12 cellular contexts compared by ENCODE assay signal in the genomic region with DNA sequence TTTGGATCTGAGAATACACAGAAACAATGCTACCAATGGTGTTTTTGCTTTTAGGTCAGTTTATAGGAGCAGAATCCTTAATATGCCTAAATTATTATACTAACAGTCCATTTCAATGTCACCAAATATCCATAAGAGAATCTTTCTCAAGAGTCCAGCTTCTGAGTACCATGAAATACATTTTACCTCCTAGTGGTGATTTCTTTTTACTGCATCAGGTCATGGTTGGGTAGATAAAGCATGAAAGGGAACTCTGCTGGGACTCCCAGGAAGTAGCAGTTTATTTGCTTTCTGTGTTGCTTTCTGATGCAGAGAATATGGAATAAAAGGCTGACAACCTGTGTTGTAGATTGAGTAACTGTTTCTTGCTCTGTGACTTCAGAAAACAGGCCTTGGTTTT.
DNase-seq lines count a peak whose midpoint lies in the region; ATAC-seq and TF ChIP-seq lines count a peak whose summit lies in the region.
"Had no signal": no experiment of that assay in that cellular context is flagged by ENCODE, and none has a peak within 500 bp of the region (broad histone marks: within the 10 kb centered on the region; RNA-seq: fewer than 3 reads in every experiment).

No MANE protein-coding gene starts in this region.

- DNase-seq in A172 (ENCODE audit: low spot score), result peak; percentile 22
- peak; percentile 37 for DNase-seq in Jurkat, Clone E6-1 (ENCODE audit: low read depth, low spot score)
- no peak for DNase-seq in choroid plexus epithelial cell (ENCODE audit: low read depth)
- DNase-seq in GM10266 (ENCODE audit: extremely low spot score), result no peak
- no peak for DNase-seq in GM20000 (ENCODE audit: low spot score)
- DNase-seq in CD1c-positive myeloid dendritic cell (ENCODE audit: extremely low spot score), result no peak
- DNase-seq in NCI-H2196 treated with DMSO at 0.1 percent for 48 hours (lab: John Stamatoyannopoulos, UW; ENCODE audit: unreplicated experiment), result no peak
- DNase-seq: amniotic stem cell; NCI-H146; stimulated activated naive CD4-positive, alpha-beta T cell treated with Interleukin-2 at 50 U/mL for 16 hours had no signal

- peak; percentile 50 for ATAC-seq in GM18870 (IDR thresholded peaks at IDR 0.05; ENCODE audit: unreplicated experiment)
- ATAC-seq: sciatic nerve had no signal

- TF ChIP-seq CTCF in choroid plexus epithelial cell (conservative IDR thresholded peaks at IDR 0.05; ENCODE audit: low read depth, low read length), result peak; percentile 38
- no peak for TF ChIP-seq CTCF in GM10266 (IDR thresholded peaks at IDR 0.05; ENCODE audit: control insufficient read depth, insufficient read depth, low read depth, missing control alignments)
- no peak for TF ChIP-seq CTCF in GM20000 (IDR thresholded peaks at IDR 0.05; ENCODE audit: extremely low read depth, missing control alignments)

- no peak overlapping the region for H3K4me3 ChIP-seq in Jurkat, Clone E6-1 (ENCODE audit: low read length)
- no peak overlapping the region for H3K4me3 ChIP-seq in choroid plexus epithelial cell (ENCODE audit: low read depth, low read length)

Comparison
In these comparisons a context has a peak if more than half of its experiments do, and no peak if none do; other contexts are left out.
1. DNase-seq: peak in A172 (single experiment) and Jurkat, Clone E6-1 (single experiment); none in choroid plexus epithelial cell (single experiment), GM10266 (single experiment), GM20000 (single experiment), CD1c-positive myeloid dendritic cell (single experiment) and NCI-H2196 treated with DMSO at 0.1 percent for 48 hours (single experiment).